37 cellular contexts compared by ENCODE assay signal in the genomic region with DNA sequence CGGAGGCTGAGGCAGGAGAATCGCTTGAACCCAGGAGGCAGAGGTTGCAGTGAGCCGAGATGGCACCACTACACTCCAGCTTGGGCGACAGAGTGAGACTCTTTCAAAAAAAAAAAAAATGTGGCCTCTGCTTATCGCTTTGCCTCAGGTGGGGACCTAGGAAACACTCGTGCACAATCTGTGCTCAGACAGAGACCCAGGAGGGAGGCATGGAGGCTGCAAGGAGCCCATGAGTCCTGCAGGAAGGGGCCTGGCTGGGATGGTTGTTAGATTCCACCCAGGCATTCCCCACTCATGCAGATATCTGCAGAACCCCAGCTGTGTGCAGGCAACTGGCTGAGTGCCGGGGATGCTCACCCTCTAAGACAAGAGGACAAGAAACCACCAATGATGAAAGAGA. TPM values are rescaled to one million over a fixed set of nuclear protein-coding genes. Genes with fewer than 3 reads are reported as not detected.
A peak's percentile ranks its signal among the peaks of the same experiment; 100 is the strongest.
DNase-seq lines count a peak whose midpoint lies in the region; ATAC-seq, FAIRE-seq and TF ChIP-seq lines count a peak whose summit lies in the region.
"Had no signal": no experiment of that assay in that cellular context is flagged by ENCODE, and none has a peak within 500 bp of the region (broad histone marks: within the 10 kb centered on the region; RNA-seq: fewer than 3 reads in every experiment).

No MANE protein-coding gene starts in this region.

- intact Hi-C loops in K562 (cut with micrococcal nuclease): no loop called here
- intact Hi-C loops in cardiac septum (cut with DNase I): loop anchor here (5.0 kb wide), 1 partner anchor 113 kb away; no protein-coding TSS in a partner anchor
- intact Hi-C loops in activated CD4-positive, alpha-beta T cell treated with anti-CD3 and anti-CD28 coated beads for 36 hours (cut with DNase I, micrococcal nuclease): no loop called here

- H3K4ac ChIP-seq in neuronal stem cell (ENCODE audit: low read length): no peak overlapping the region

- H3K9me3 ChIP-seq in HEK293 (ENCODE audit: control insufficient read depth, insufficient read depth, low read depth, low read length): no peaks in the 10 kb centered on the region
- no peaks in the 10 kb centered on the region for H3K9me3 ChIP-seq in K562 (replicated peaks; ENCODE audit: control insufficient read depth, insufficient read depth, low read depth, low read length)
- no peaks in the 10 kb centered on the region for H3K9me3 ChIP-seq in neuronal stem cell (replicated peaks in 1 of 2; ENCODE audit: control insufficient read depth in 2 of 2, insufficient read depth in 1 of 2, low read depth in 1 of 2, low read length in 2 of 2)
- no peaks in the 10 kb centered on the region for H3K9me3 ChIP-seq in osteoblast (ENCODE audit: low read depth, low read length)
- H3K9me3 ChIP-seq: A549; BE2C; BLaER1; BLaER1 treated with 17β-estradiol and CSF1 and Interleukin-3, amounts not matched to agents 10 nM and 100 nM; Caco-2 had no signal

- H3K27me3 Mint-ChIP-seq in activated CD4-positive, alpha-beta T cell treated with anti-CD3 and anti-CD28 coated beads for 36 hours: peaks cover 1% of the 10 kb centered on the region
- H3K27me3 Mint-ChIP-seq: CD4-positive, alpha-beta T cell had no signal

- no peaks in the 10 kb centered on the region for H3K9me1 ChIP-seq in K562 (ENCODE audit: control insufficient read depth, insufficient read depth, low read length)

- no peak overlapping the region for H3K4me2 ChIP-seq in K562 (ENCODE audit: insufficient read depth, low read length)
- no peak overlapping the region for H3K4me2 ChIP-seq in neuronal stem cell (ENCODE audit: insufficient read depth, low read length, poor library complexity, severe bottlenecking)
- H3K4me2 ChIP-seq in osteoblast (ENCODE audit: insufficient read depth, low read length): no peak overlapping the region
- H3K4me2 ChIP-seq: A549, BLaER1 had no signal

- POLR2A ChIA-PET in HEK293 (lab: Yijun Ruan, JAX): no interaction called here
- POLR2A ChIA-PET in K562 (lab: Yijun Ruan, JAX): no interaction called here
- POLR2A ChIA-PET in activated CD4-positive, alpha-beta T cell treated with anti-CD3 and anti-CD28 coated beads for 36 hours (lab: Charles Lee): no interaction called here

- H3K23ac ChIP-seq in neuronal stem cell (ENCODE audit: low read depth, low read length, poor library complexity): no peak overlapping the region

- no peak for FAIRE-seq in K562 (lab: Jason Lieb, UNC)
- FAIRE-seq: A204.1, D721Med had no signal

- TF ChIP-seq CTCF in HEK293 (tag by site-specific recombination; IDR thresholded peaks at IDR 0.05) (no peak), K562 (IDR thresholded peaks at IDR 0.05 in 2 of 3, conservative IDR thresholded peaks at IDR 0.05 in 1 of 3; ENCODE audit: insufficient read depth in 2 of 3, low read depth in 1 of 3, low read length in 3 of 3) (no peak), osteoblast (IDR thresholded peaks at IDR 0.05; ENCODE audit: extremely low read depth, low read depth, low read length) (no peak)

- H3K18ac ChIP-seq in neuronal stem cell (ENCODE audit: low read length): peak overlapping the region; percentile 11

- H3K36me3 ChIP-seq in HEK293 (ENCODE audit: control insufficient read depth in 2 of 2, insufficient read depth in 1 of 2, low read length in 2 of 2) (no peaks in the 10 kb centered on the region), K562 (ENCODE audit: control insufficient read depth, insufficient read depth, low read length) (no peaks in the 10 kb centered on the region), neuronal stem cell (replicated peaks in 1 of 2; ENCODE audit: control insufficient read depth in 2 of 2, insufficient read depth in 2 of 2, low read length in 2 of 2) (no peaks in the 10 kb centered on the region), osteoblast (ENCODE audit: insufficient read depth, low read length) (no peaks in the 10 kb centered on the region)
- H3K36me3 ChIP-seq: BE2C; BLaER1; BLaER1 treated with 17β-estradiol and CSF1 and Interleukin-3, amounts not matched to agents 10 nM and 100 nM had no signal

- DNase-seq in K562 (ENCODE audit: extremely low read depth in 1 of 4, low spot score in 3 of 4) (no peak), neuronal stem cell (ENCODE audit: low spot score) (no peak), osteoblast (ENCODE audit: insufficient read length, low spot score, missing footprints) (peak; percentile 79), SW 1271 (lab: John Stamatoyannopoulos, UW) (no peak), cardiac septum (ENCODE audit: low spot score) (no peak)
- DNase-seq in activated CD4-positive, alpha-beta T cell treated with anti-CD3 and anti-CD28 coated beads for 36 hours: no peak
- DNase-seq: 8988T; ACHN; AML-193; BE2C; C1 segment of cervical spinal cord; Caco-2; Calu3; CD4-positive, alpha-beta memory T cell; CD4-positive, alpha-beta T cell; CD4-positive, CD25-positive, alpha-beta regulatory T cell; CD8-positive, alpha-beta memory T cell; CD8-positive, alpha-beta T cell; COR-L47; DMS 273 treated with DMSO at 0.1 percent for 48 hours; DMS153; DMS53; DMS79; DMS79 treated with DMSO at 0.1 percent for 48 hours; DND-41; EL had no signal

- no peaks in the 10 kb centered on the region for H3K79me2 ChIP-seq in K562 (ENCODE audit: control insufficient read depth, insufficient read depth, low read length)
- no peaks in the 10 kb centered on the region for H3K79me2 ChIP-seq in osteoblast (ENCODE audit: insufficient read depth, low read length)

- no peaks in the 10 kb centered on the region for H3K9me3 Mint-ChIP-seq in activated CD4-positive, alpha-beta T cell treated with anti-CD3 and anti-CD28 coated beads for 36 hours (ENCODE audit: low read depth)
- H3K9me3 Mint-ChIP-seq: CD14-positive monocyte; CD4-positive, alpha-beta memory T cell; CD4-positive, alpha-beta T cell; CD4-positive, CD25-positive, alpha-beta regulatory T cell; CD8-positive, alpha-beta memory T cell; CD8-positive, alpha-beta T cell had no signal

- no peaks in the 10 kb centered on the region for H3K4me1 Mint-ChIP-seq in activated CD4-positive, alpha-beta T cell treated with anti-CD3 and anti-CD28 coated beads for 36 hours
- H3K4me1 Mint-ChIP-seq: CD4-positive, alpha-beta memory T cell; CD4-positive, CD25-positive, alpha-beta regulatory T cell had no signal

- H2BK15ac ChIP-seq in neuronal stem cell (ENCODE audit: low read length): no peak overlapping the region

- in situ Hi-C loops in K562 (cut with MboI): no loop called here

- H3K27ac Mint-ChIP-seq in activated CD4-positive, alpha-beta T cell treated with anti-CD3 and anti-CD28 coated beads for 36 hours: no peak overlapping the region
- H3K27ac Mint-ChIP-seq: B cell; CD14-positive monocyte; CD4-positive, alpha-beta memory T cell; CD4-positive, alpha-beta T cell; CD8-positive, alpha-beta T cell had no signal

- H3K36me3 Mint-ChIP-seq in activated CD4-positive, alpha-beta T cell treated with anti-CD3 and anti-CD28 coated beads for 36 hours (ENCODE audit: low read depth): no peaks in the 10 kb centered on the region
- H3K36me3 Mint-ChIP-seq: CD14-positive monocyte; CD4-positive, alpha-beta memory T cell; CD4-positive, CD25-positive, alpha-beta regulatory T cell; CD8-positive, alpha-beta memory T cell; CD8-positive, alpha-beta T cell had no signal

- H2AFZ ChIP-seq in K562 (ENCODE audit: low read depth, low read length) (no peak overlapping the region), neuronal stem cell (ENCODE audit: low read length) (no peak overlapping the region), osteoblast (ENCODE audit: low read length) (no peak overlapping the region)

- no peak for ATAC-seq in K562
- ATAC-seq in activated CD4-positive, CD25-positive, alpha-beta regulatory T cell treated with anti-CD3 and anti-CD28 coated beads, Interleukin-2, amount 50 U/mL, for 24 hours: no peak
- ATAC-seq in activated CD4-positive, alpha-beta T cell treated with anti-CD3 and anti-CD28 coated beads for 36 hours: no peak
- ATAC-seq: A549; CD8-positive, alpha-beta T cell had no signal

- H3K27ac ChIP-seq in HEK293 (ENCODE audit: extremely low read depth, low read depth, low read length) (no peak overlapping the region), K562 (ENCODE audit: extremely low read depth, low read depth, low read length) (no peak overlapping the region), neuronal stem cell (replicated peaks; ENCODE audit: low read length) (no peak overlapping the region), osteoblast (ENCODE audit: low read depth, low read length) (no peak overlapping the region)
- H3K27ac ChIP-seq: 22Rv1; A549; BLaER1; BLaER1 treated with 17β-estradiol and CSF1 and Interleukin-3, amounts not matched to agents 10 nM and 100 nM; C4-2B had no signal

- H3K27me3 ChIP-seq in K562 (ENCODE audit: control insufficient read depth in 2 of 2, insufficient read depth in 2 of 2, low read length in 2 of 2) (peaks cover 28 to 62% of the 10 kb centered on the region in 2 experiments), neuronal stem cell (ENCODE audit: control insufficient read depth in 3 of 3, insufficient read depth in 3 of 3, low read depth in 1 of 3, low read length in 3 of 3) (peaks cover 0 to 13% (median 0%) of the 10 kb centered on the region in 3 experiments), osteoblast (ENCODE audit: insufficient read depth, low read length) (peaks cover 4% of the 10 kb centered on the region)
- H3K27me3 ChIP-seq: BE2C; BLaER1; BLaER1 treated with 17β-estradiol and CSF1 and Interleukin-3, amounts not matched to agents 10 nM and 100 nM had no signal

- H2BK12ac ChIP-seq in neuronal stem cell (ENCODE audit: low read length): no peak overlapping the region

- BruUV-seq in K562 (replicated peaks; lab: Mats Ljungman, UMichigan): no TSS peak

- H3K4me3 Mint-ChIP-seq in activated CD4-positive, alpha-beta T cell treated with anti-CD3 and anti-CD28 coated beads for 36 hours: no peak overlapping the region
- H3K4me3 Mint-ChIP-seq: B cell; CD14-positive monocyte; CD4-positive, alpha-beta T cell; CD4-positive, CD25-positive, alpha-beta regulatory T cell; CD8-positive, alpha-beta T cell had no signal

- H3K4me3 ChIP-seq in HEK293 (ENCODE audit: low read depth, low read length) (no peak overlapping the region), K562 (no peak overlapping the region), neuronal stem cell (ENCODE audit: low read length in 2 of 2) (no peak overlapping the region), osteoblast (ENCODE audit: insufficient read depth, low read length) (no peak overlapping the region)
- H3K4me3 ChIP-seq: A549; BLaER1; BLaER1 treated with 17β-estradiol and CSF1 and Interleukin-3, amounts not matched to agents 10 nM and 100 nM had no signal

- H3K79me1 ChIP-seq in neuronal stem cell (ENCODE audit: low read depth, low read length): peaks cover 3% of the 10 kb centered on the region

- H2BK120ac ChIP-seq in neuronal stem cell (ENCODE audit: low read depth, low read length): no peak overlapping the region

- H3K4me1 ChIP-seq in HEK293 (ENCODE audit: control insufficient read depth, insufficient read depth, low read length): no peaks in the 10 kb centered on the region
- H3K4me1 ChIP-seq in K562 (replicated peaks in 1 of 2; ENCODE audit: control insufficient read depth in 2 of 2, insufficient read depth in 2 of 2, low read length in 2 of 2): peaks cover 0 to 9% of the 10 kb centered on the region in 2 experiments; a peak in 1 of 5 replicates
- H3K4me1 ChIP-seq in neuronal stem cell (ENCODE audit: control insufficient read depth in 2 of 2, insufficient read depth in 1 of 2, low read depth in 1 of 2, low read length in 2 of 2): no peaks in the 10 kb centered on the region
- H3K4me1 ChIP-seq in osteoblast (ENCODE audit: insufficient read depth, low read length): no peaks in the 10 kb centered on the region
- H3K4me1 ChIP-seq: A549, BE2C had no signal

- no peak overlapping the region for H4K8ac ChIP-seq in neuronal stem cell (ENCODE audit: low read depth, low read length)

- TF ChIP-seq POLR2A in K562 (conservative IDR thresholded peaks at IDR 0.05): no peak

- H3K9ac ChIP-seq in K562 (ENCODE audit: insufficient read depth in 1 of 2, low read depth in 2 of 2, low read length in 2 of 2) (no peak overlapping the region), neuronal stem cell (ENCODE audit: low read depth, low read length, poor library complexity) (no peak overlapping the region)
- H3K9ac ChIP-seq: BLaER1; BLaER1 treated with 17β-estradiol and CSF1 and Interleukin-3, amounts not matched to agents 10 nM and 100 nM had no signal

- no peak overlapping the region for H2BK5ac ChIP-seq in neuronal stem cell (ENCODE audit: low read length)

- no peak for TF ChIP-seq EP300 in K562 (IDR thresholded peaks at IDR 0.05; ENCODE audit: low read length)

- H4K91ac ChIP-seq in neuronal stem cell (ENCODE audit: low read depth, low read length, poor library complexity): no peak overlapping the region

- CTCF ChIA-PET in HEK293 (lab: Yijun Ruan, JAX) (interaction anchor here (0.7 to 10.9 kb wide), 18 partner anchors 10 to 904 kb away, joined by 3 to 138 read pairs (median 8); no protein-coding TSS in a partner anchor), K562 (lab: Yijun Ruan, JAX; ENCODE audit: low intra/inter-chr PET ratio) (no interaction called here)
- CTCF ChIA-PET in activated CD4-positive, alpha-beta T cell treated with anti-CD3 and anti-CD28 coated beads for 36 hours (lab: Charles Lee): interaction anchor here (0.7 to 2.7 kb wide), 5 partner anchors 11 to 907 kb away, joined by 3 to 28 read pairs (median 3); no protein-coding TSS in a partner anchor

- no peak for TF ChIP-seq RAD21 in K562 (CRISPR knock-in tag; conservative IDR thresholded peaks at IDR 0.05 in 1 of 2, IDR thresholded peaks at IDR 0.05 in 1 of 2)

- peak overlapping the region; percentile 56 for H2AK5ac ChIP-seq in neuronal stem cell (ENCODE audit: low read depth, low read length)

- 18% methylated on average over 7 of the region's 7 CpGs for WGBS in K562 (ENCODE audit: insufficient coverage, low coverage, missing lambda C conversion rate)
- WGBS in neuronal stem cell (ENCODE audit: extremely low coverage in 2 of 2, insufficient read length in 2 of 2, insufficient replicate concordance in 1 of 2), 2 donors: no CpG with 5 or more reads among the region's 7 CpGs

- H4K20me1 ChIP-seq in K562 (replicated peaks; ENCODE audit: control insufficient read depth, insufficient read depth, low read length) (peaks cover 4% of the 10 kb centered on the region; the same call in 1 of the 2 replicates), osteoblast (ENCODE audit: insufficient read depth, low read length) (no peaks in the 10 kb centered on the region)
- H4K20me1 ChIP-seq: BLaER1; BLaER1 treated with 17β-estradiol and CSF1 and Interleukin-3, amounts not matched to agents 10 nM and 100 nM had no signal

- no peak overlapping the region for H3K14ac ChIP-seq in neuronal stem cell (ENCODE audit: low read length)

RNA-seq across cellular contexts. Expression of a gene that starts 43.8 kb away (rescaled TPM):
- total RNA-seq in K562 (2011; cell fraction: chromatin; rRNA removed; ENCODE audit: low replicate concordance): 15.4 and 23.3 TPM in 2 replicates
- 12.6 and 12.8 TPM in 2 replicates for total RNA-seq in K562 (2011; cell fraction: nucleolus; rRNA removed)
- 14.1 and 15.2 TPM in 2 replicates for total RNA-seq in K562 (2011; cell fraction: nucleoplasm; rRNA removed)
- total RNA-seq in K562 (2014; rRNA removed): 10.2 and 13.1 TPM in 2 replicates
- total RNA-seq in K562 (2014; rRNA removed; fragmentation: Illumina TruSeq; extraction: Trizol): 6.8 TPM in 2 replicates
- total RNA-seq in K562 (2015; rRNA removed; fragmentation: Illumina TruSeq; extraction: Trizol): 10.1 and 11.3 TPM in 2 replicates
- 11.7 and 14.5 TPM in 2 replicates for total RNA-seq in K562 (2021)
- 10.3 and 12.9 TPM in 2 replicates for polyA plus RNA-seq in K562 (2011; rRNA removed)
- polyA plus RNA-seq in K562 (2011; cell fraction: cytosol; rRNA removed): 9.3 and 14.0 TPM in 2 replicates
- polyA plus RNA-seq in K562 (2011; cell fraction: nucleus; rRNA removed): 11.9 and 16.5 TPM in 2 replicates
- polyA plus RNA-seq in K562 (2012): 11.1 and 15.6 TPM in 2 replicates
- 9.8 and 11.4 TPM in 2 replicates for polyA plus RNA-seq in K562 (2014; fragmentation: Illumina TruSeq; extraction: Trizol)
- 1 to 10 TPM; 1.9 to 2.8 TPM for polyA plus RNA-seq in K562 (2014; fragmentation: Nextera tagmentation; extraction: Ambion mirVana)
- 13.1 and 16.5 TPM in 2 replicates for polyA plus RNA-seq in K562 (2014; rRNA removed)
- polyA minus RNA-seq in K562 (2011; rRNA and poly(A)+ RNA removed): 3.7 and 4.0 TPM in 2 replicates
- polyA minus RNA-seq in K562 (2011; cell fraction: cytosol; rRNA and poly(A)+ RNA removed): 2.9 and 4.1 TPM in 2 replicates
- 3.2 and 3.6 TPM in 2 replicates for polyA minus RNA-seq in K562 (2011; cell fraction: nucleus; rRNA and poly(A)+ RNA removed)
- polyA plus RNA-seq in neuronal stem cell (2013, experiment 1 of 2): 20.8 TPM
- 20.7 TPM for polyA plus RNA-seq in neuronal stem cell (2013, experiment 2 of 2)
- 48.5 and 52.7 TPM in 2 replicates for total RNA-seq in osteoblast
- 38.0 TPM for total RNA-seq in cardiac septum
- total RNA-seq in activated CD4-positive, alpha-beta T cell treated with anti-CD3 and anti-CD28 coated beads for 36 hours: 10 to 100 TPM; 26.7 to 35.7 TPM

RNA-seq across cellular contexts. Expression of a gene that starts 52.9 kb away (rescaled TPM):
- total RNA-seq in K562 (2011; cell fraction: chromatin; rRNA removed; ENCODE audit: low replicate concordance): 22.4 and 34.8 TPM in 2 replicates
- total RNA-seq in K562 (2011; cell fraction: nucleolus; rRNA removed): 21.8 and 28.7 TPM in 2 replicates
- total RNA-seq in K562 (2011; cell fraction: nucleoplasm; rRNA removed): 21.8 and 24.6 TPM in 2 replicates
- total RNA-seq in K562 (2014; rRNA removed) (31.6 and 34.9 TPM in 2 replicates), K562 (2014; rRNA removed; fragmentation: Illumina TruSeq; extraction: Trizol) (31.0 and 31.1 TPM in 2 replicates), K562 (2015; rRNA removed; fragmentation: Illumina TruSeq; extraction: Trizol) (31.0 and 32.8 TPM in 2 replicates), K562 (2021) (31.8 and 34.9 TPM in 2 replicates), osteoblast (4.7 and 5.0 TPM in 2 replicates), cardiac septum (1.9 TPM)
- polyA plus RNA-seq in K562 (2011; rRNA removed) (25.3 and 31.9 TPM in 2 replicates), K562 (2014; fragmentation: Illumina TruSeq; extraction: Trizol) (40.5 and 41.0 TPM in 2 replicates), K562 (2014; fragmentation: Nextera tagmentation; extraction: Ambion mirVana) (1 to 10 TPM; 6.2 to 9.8 TPM), K562 (2014; rRNA removed) (32.5 and 38.1 TPM in 2 replicates)
- polyA plus RNA-seq in K562 (2011; cell fraction: cytosol; rRNA removed): 17.4 and 26.8 TPM in 2 replicates
- 31.1 and 34.7 TPM in 2 replicates for polyA plus RNA-seq in K562 (2011; cell fraction: nucleus; rRNA removed)
- polyA plus RNA-seq in K562 (2012): 17.8 and 24.6 TPM in 2 replicates
- 21.7 and 24.9 TPM in 2 replicates for polyA minus RNA-seq in K562 (2011; rRNA and poly(A)+ RNA removed)
- 6.5 and 13.8 TPM in 2 replicates for polyA minus RNA-seq in K562 (2011; cell fraction: cytosol; rRNA and poly(A)+ RNA removed)
- 16.0 and 17.8 TPM in 2 replicates for polyA minus RNA-seq in K562 (2011; cell fraction: nucleus; rRNA and poly(A)+ RNA removed)
- polyA plus RNA-seq in neuronal stem cell (2013, experiment 1 of 2): 15.7 TPM
- polyA plus RNA-seq in neuronal stem cell (2013, experiment 2 of 2): 15.8 TPM
- 10 to 100 TPM; 29.4 to 30.4 TPM for total RNA-seq in activated CD4-positive, alpha-beta T cell treated with anti-CD3 and anti-CD28 coated beads for 36 hours
- polyA plus RNA-seq: CD14-positive monocyte had no signal
